Comparison of ENCODE assay signal across 8 cellular contexts in genomic region chr19:23249911-23250649, GRCh38. TPM values are rescaled to one million over a fixed set of nuclear protein-coding genes. Genes with fewer than 3 reads are reported as not detected.
DNase-seq lines count a peak whose midpoint lies in the region; ATAC-seq, FAIRE-seq and TF ChIP-seq lines count a peak whose summit lies in the region.

Gene ZNF724 (minus strand): TSS chr19:23250394. CDS start chr19:23250242, 152 bp downstream.

- no peaks in the 10 kb centered on the region for H3K27me3 ChIP-seq in left ventricle myocardium inferior (ENCODE audit: low read depth)
- no peaks in the 10 kb centered on the region for H3K27me3 ChIP-seq in upper lobe of right lung

- peak; percentile 76 for TF ChIP-seq POLR2A in GM12891 (IDR thresholded peaks at IDR 0.05; ENCODE audit: low read depth, low read length)

- H3K36me3 ChIP-seq in left ventricle myocardium inferior (no peaks in the 10 kb centered on the region), upper lobe of right lung (no peaks in the 10 kb centered on the region)

- H3K4me3 ChIP-seq in left ventricle myocardium inferior (peak within 1 kb of the TSS; percentile 78), upper lobe of right lung (peak within 1 kb of the TSS; percentile 77)

- H3K9me3 ChIP-seq in left ventricle myocardium inferior (replicated peaks): no peaks in the 10 kb centered on the region
- no peaks in the 10 kb centered on the region for H3K9me3 ChIP-seq in upper lobe of right lung

- peak; percentile 91 for FAIRE-seq in GM12891 (lab: Jason Lieb, UNC)

- TF ChIP-seq CTCF in left ventricle myocardium inferior (IDR thresholded peaks at IDR 0.05; ENCODE audit: borderline replicate concordance) (no peak), upper lobe of right lung (IDR thresholded peaks at IDR 0.05) (no peak)

- H3K4me1 ChIP-seq in left ventricle myocardium inferior (peaks cover 16% of the 10 kb centered on the region), upper lobe of right lung (peaks cover 8% of the 10 kb centered on the region)

- DNase-seq in GM12891 (ENCODE audit: insufficient read length, low spot score): peak; percentile 82
- peak; percentile 97 for DNase-seq in NCI-H1694 (lab: John Stamatoyannopoulos, UW)
- peak; percentile 97 for DNase-seq in amniotic stem cell (lab: John Stamatoyannopoulos, UW)
- DNase-seq in left ventricle myocardium inferior: peak; percentile 93
- DNase-seq in posterior vena cava (ENCODE audit: low spot score): peak; percentile 97
- peak; percentile 94 for DNase-seq in upper lobe of right lung

- H3K27ac ChIP-seq in left ventricle myocardium inferior (replicated peaks): peak within 1 kb of the TSS; percentile 70
- peak within 1 kb of the TSS; percentile 73 for H3K27ac ChIP-seq in upper lobe of right lung

- peak; percentile 100 for ATAC-seq in HG02798 (IDR thresholded peaks at IDR 0.05; ENCODE audit: poor library complexity, unreplicated experiment)
- ATAC-seq in upper lobe of right lung: peak; percentile 99

- intact Hi-C loops in T-helper 1 cell treated with Interleukin-12 subunit alpha and Interleukin-12 subunit beta and Interleukin-4 antibody, amounts not matched to agents 30 ng/mL and 1 ng/mL, for 36 hours (cut with micrococcal nuclease): loop anchor here (1.0 to 10.0 kb wide), 8 partner anchors 24 to 1415 kb away; partner anchors contain the start of genes ZNF254, ZNF43, ZNF675 and ZNF681
- intact Hi-C loops in left ventricle myocardium inferior (cut with micrococcal nuclease) (loop anchor here (10.0 kb wide), 1 partner anchor 145 kb away; the partner anchor contains the start of gene ZNF91), posterior vena cava (cut with DNase I) (no loop called here), upper lobe of right lung (cut with DNase I) (no loop called here)

TF ChIP-seq in GM12891, 5 proteins besides CTCF, POLR2A, EP300 and RAD21:
- TF ChIP-seq TAF1 (IDR thresholded peaks at IDR 0.05; ENCODE audit: low read depth, low read length) (no peak), PAX5 (IDR thresholded peaks at IDR 0.05; ENCODE audit: insufficient read depth, low read length, severe bottlenecking) (no peak), POU2F2 (IDR thresholded peaks at IDR 0.05; ENCODE audit: low read depth, low read length) (peak; percentile 86; the same call in 1 of the 2 replicates), SPI1 (IDR thresholded peaks at IDR 0.05; ENCODE audit: low read depth, low read length) (peak; percentile 52), POLR2AphosphoS5 (IDR thresholded peaks at IDR 0.05; ENCODE audit: low read depth, low read length) (peak; percentile 73; the same call in 1 of the 2 replicates)

RNA-seq across cellular contexts. Expression of gene ZNF724, which starts in this region (rescaled TPM):
- 0.89 TPM for polyA plus RNA-seq in GM12891 (2012; ENCODE audit: low read depth, missing spikeins)
- total RNA-seq in T-helper 1 cell treated with Interleukin-12 subunit alpha and Interleukin-12 subunit beta and Interleukin-4 antibody, amounts not matched to agents 30 ng/mL and 1 ng/mL, for 36 hours: 9.2 and 10.1 TPM in 2 replicates
- total RNA-seq in left ventricle myocardium inferior (1.9 TPM), posterior vena cava (1 to 10 TPM; 1.4 TPM), upper lobe of right lung (2.3 TPM)

Comparison
In these comparisons a context has a peak if more than half of its experiments do, and no peak if none do; other contexts are left out.
1. Peak in every context shown above with its lines: DNase-seq, ATAC-seq, H3K4me3 ChIP-seq and H3K27ac ChIP-seq.
2. intact Hi-C loops: an anchor here in T-helper 1 cell treated with Interleukin-12 subunit alpha and Interleukin-12 subunit beta and Interleukin-4 antibody, amounts not matched to agents 30 ng/mL and 1 ng/mL, for 36 hours (1.0 to 10.0 kb wide) and left ventricle myocardium inferior (10.0 kb wide); none called in posterior vena cava and upper lobe of right lung.